ENCODE assay signal across 11 cellular contexts in genomic region chr21:46055863-46056281, GRCh38. TPM values are rescaled to one million over a fixed set of nuclear protein-coding genes. Genes with fewer than 3 reads are reported as not detected.
A peak's percentile ranks its signal among the peaks of the same experiment; 100 is the strongest.
DNase-seq lines count a peak whose midpoint lies in the region.
"Had no signal": no experiment of that assay in that cellular context is flagged by ENCODE, and none has a peak within 500 bp of the region (broad histone marks: within the 10 kb centered on the region; RNA-seq: fewer than 3 reads in every experiment).

No MANE protein-coding gene starts in this region.

- 34 to 46% methylated on average over 22 to 23 of the region's 23 CpGs for WGBS in esophagus, 2 donors

- H3K9me3 ChIP-seq in esophagus (ENCODE audit: control insufficient read depth in 2 of 2, insufficient read depth in 1 of 2, low read depth in 1 of 2, low read length in 1 of 2) = peaks cover 0 to 12% of the 10 kb centered on the region in 2 donors
- no peaks in the 10 kb centered on the region for H3K9me3 ChIP-seq in stomach smooth muscle (ENCODE audit: control insufficient read depth in 2 of 2, low read length in 2 of 2)

- H3K27ac ChIP-seq in esophagus (ENCODE audit: low read depth in 2 of 2, low read length in 1 of 2) (peak overlapping the region; percentile 84 to 87), stomach smooth muscle (ENCODE audit: low read length) (peak overlapping the region; percentile 99)
- H3K27ac ChIP-seq: HL-60 had no signal

- no peaks in the 10 kb centered on the region for H3K27me3 ChIP-seq in esophagus (ENCODE audit: control insufficient read depth in 1 of 2, insufficient read depth in 2 of 2, low read length in 2 of 2)
- H3K27me3 ChIP-seq in stomach smooth muscle (ENCODE audit: control insufficient read depth in 1 of 2, insufficient read depth in 2 of 2, low read length in 2 of 2) = no peaks in the 10 kb centered on the region

- DNase-seq in M059J (ENCODE audit: low read depth) (peak; percentile 44), medulla oblongata (ENCODE audit: extremely low spot score) (peak; percentile 44), COLO668 (lab: John Stamatoyannopoulos, UW; ENCODE audit: unreplicated experiment) (no peak), NCI-H1092 (lab: John Stamatoyannopoulos, UW) (no peak), MV-4-11 (lab: John Stamatoyannopoulos, UW) (no peak)
- DNase-seq in activated CD4-positive, alpha-beta T cell treated with anti-CD3 and anti-CD28 coated beads for 4 hours = no peak
- DNase-seq: NCI-H1417, T-helper 2 cell had no signal

- H3K9ac ChIP-seq in stomach smooth muscle (ENCODE audit: low read length in 2 of 2) = peak overlapping the region; percentile 79 to 81

- H3K4me1 ChIP-seq in esophagus (ENCODE audit: control insufficient read depth in 2 of 2, insufficient read depth in 2 of 2, low read length in 1 of 2) (peaks cover 2 to 9% of the 10 kb centered on the region in 2 donors), stomach smooth muscle (ENCODE audit: control insufficient read depth, insufficient read depth, low read length) (peaks cover 45% of the 10 kb centered on the region)

- H3K4me3 ChIP-seq in esophagus (ENCODE audit: low read depth in 1 of 2, low read length in 2 of 2) = no peak overlapping the region
- H3K4me3 ChIP-seq in stomach smooth muscle (ENCODE audit: low read length in 2 of 2) = peak overlapping the region in 1 of 2 donors; percentile 57

- no peaks in the 10 kb centered on the region for H3K36me3 ChIP-seq in esophagus (ENCODE audit: control insufficient read depth in 2 of 2, insufficient read depth in 2 of 2, low read length in 1 of 2)
- H3K36me3 ChIP-seq in stomach smooth muscle (ENCODE audit: control insufficient read depth in 2 of 2, insufficient read depth in 2 of 2, low read length in 2 of 2) = no peaks in the 10 kb centered on the region

RNA-seq across cellular contexts. Expression of gene COL6A2, which starts 42.0 kb away (rescaled TPM):
- total RNA-seq in M059J (2014; rRNA removed; shearing (Covaris generic)) = 131 and 240 TPM in 2 replicates
- 100 to 1,000 TPM; 120 to 161 TPM for polyA plus RNA-seq in esophagus

Comparison
In these comparisons a context has a peak if more than half of its experiments do, and no peak if none do; other contexts are left out.
1. DNase-seq: peak in M059J (single experiment) and medulla oblongata (single experiment); none in COLO668 (single experiment), NCI-H1092 (single experiment), activated CD4-positive, alpha-beta T cell treated with anti-CD3 and anti-CD28 coated beads for 4 hours (0 of 2) and MV-4-11 (single experiment).